Comparison of ENCODE assay signal across 8 cellular contexts in the genomic region with DNA sequence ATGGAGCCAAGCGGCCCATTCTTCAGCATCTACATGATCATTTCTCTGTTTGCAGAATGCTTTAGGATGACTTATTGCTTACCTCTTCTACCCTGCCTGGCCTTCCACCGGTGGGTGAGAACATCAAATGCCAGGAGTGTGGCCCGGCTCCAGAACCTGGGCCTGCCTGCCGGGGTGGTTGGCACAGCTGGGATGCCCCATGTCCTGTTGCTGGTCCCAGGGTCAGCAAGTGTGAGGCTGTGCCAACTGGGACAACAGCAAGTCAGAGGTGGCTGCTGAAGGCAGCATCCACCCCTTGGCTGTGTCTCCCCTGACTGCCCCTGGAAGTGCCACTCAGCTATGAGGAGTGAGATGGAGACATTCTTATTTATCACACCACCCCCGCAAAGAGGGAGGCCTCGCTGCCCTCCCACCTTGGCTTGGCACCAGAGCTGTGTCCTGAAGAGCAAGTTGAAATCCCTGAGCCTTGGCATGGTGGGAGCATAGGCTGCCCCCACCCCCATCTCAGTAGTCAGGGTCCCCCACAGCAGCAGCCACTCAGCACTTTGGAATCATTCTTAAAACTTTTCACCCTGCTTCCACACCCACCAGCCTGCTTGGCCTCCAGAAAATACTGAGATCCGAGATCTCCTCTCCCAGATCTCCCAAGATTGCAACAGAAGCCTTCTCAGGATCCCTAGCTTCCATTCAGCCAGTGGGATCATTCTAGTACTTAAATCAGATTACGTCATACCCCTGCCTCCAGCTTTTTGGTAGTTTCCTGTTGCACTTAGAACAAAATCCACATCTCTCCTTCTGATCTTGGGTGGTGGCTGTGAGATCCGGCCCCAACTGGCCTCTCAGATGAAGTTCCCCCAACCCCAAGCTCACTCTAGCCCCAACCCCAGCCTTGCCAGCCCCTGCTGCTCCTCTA.
DNase-seq lines count a peak whose midpoint lies in the region; ATAC-seq and TF ChIP-seq lines count a peak whose summit lies in the region.

No MANE protein-coding gene starts in this region.

- peak in 1 of 2 donors; percentile 9 for ATAC-seq in activated T-cell treated with anti-CD3 and anti-CD28 coated beads, Interleukin-2, amount 50 U/mL, for 72 hours (replicated peaks in 1 of 2)

- no peak for DNase-seq in activated T-cell treated with anti-CD3 and anti-CD28 coated beads, Interleukin-2, amount 50 U/mL, for 72 hours
- DNase-seq in activated T-cell treated with anti-CD3 and anti-CD28 coated beads, Interleukin-2, amount 50 U/mL, for 48 hours: no peak
- no peak for DNase-seq in activated naive CD8-positive, alpha-beta T cell treated with anti-CD3 and anti-CD28 coated beads for 36 hours
- DNase-seq in immature natural killer cell: peak; percentile 16 to 30 (median 25)
- no peak for DNase-seq in type B pancreatic cell (ENCODE audit: extremely low spot score, unreplicated experiment)
- no peak for DNase-seq in HK-2 (ENCODE audit: unreplicated experiment)
- no peak for DNase-seq in DMS 273 treated with DMSO at 0.1 percent for 48 hours (lab: John Stamatoyannopoulos, UW)
- no peak for DNase-seq in midbrain (lab: John Stamatoyannopoulos, UW)

- H3K4me1 Mint-ChIP-seq in activated T-cell treated with anti-CD3 and anti-CD28 coated beads, Interleukin-2, amount 50 U/mL, for 72 hours (ENCODE audit: low read depth): peaks cover 62% of the 10 kb centered on the region
- H3K4me1 Mint-ChIP-seq in activated naive CD8-positive, alpha-beta T cell treated with anti-CD3 and anti-CD28 coated beads for 36 hours: peaks cover 37% of the 10 kb centered on the region
- H3K4me1 Mint-ChIP-seq in immature natural killer cell (peaks cover 21 to 25% of the 10 kb centered on the region in 2 donors), type B pancreatic cell (ENCODE audit: unreplicated experiment) (peaks cover 62% of the 10 kb centered on the region)

- no peaks in the 10 kb centered on the region for H3K27me3 Mint-ChIP-seq in activated T-cell treated with anti-CD3 and anti-CD28 coated beads, Interleukin-2, amount 50 U/mL, for 72 hours (ENCODE audit: low read depth)
- H3K27me3 Mint-ChIP-seq in activated naive CD8-positive, alpha-beta T cell treated with anti-CD3 and anti-CD28 coated beads for 36 hours: no peaks in the 10 kb centered on the region
- H3K27me3 Mint-ChIP-seq in immature natural killer cell (ENCODE audit: low read depth in 3 of 3) (peaks cover 0 to 2% (median 2%) of the 10 kb centered on the region in 3 donors), type B pancreatic cell (no peaks in the 10 kb centered on the region)

- no peaks in the 10 kb centered on the region for H3K9me3 Mint-ChIP-seq in activated T-cell treated with anti-CD3 and anti-CD28 coated beads, Interleukin-2, amount 50 U/mL, for 72 hours
- H3K9me3 Mint-ChIP-seq in activated naive CD8-positive, alpha-beta T cell treated with anti-CD3 and anti-CD28 coated beads for 36 hours: no peaks in the 10 kb centered on the region
- H3K9me3 Mint-ChIP-seq in immature natural killer cell (peaks cover 0 to 1% (median 0%) of the 10 kb centered on the region in 6 donors), type B pancreatic cell (no peaks in the 10 kb centered on the region)

- H3K27ac Mint-ChIP-seq in activated T-cell treated with anti-CD3 and anti-CD28 coated beads, Interleukin-2, amount 50 U/mL, for 72 hours: peak overlapping the region; percentile 68
- peak overlapping the region; percentile 83 for H3K27ac Mint-ChIP-seq in activated naive CD8-positive, alpha-beta T cell treated with anti-CD3 and anti-CD28 coated beads for 36 hours
- H3K27ac Mint-ChIP-seq in immature natural killer cell (peak overlapping the region; percentile 9 to 92 (median 72)), type B pancreatic cell (peak overlapping the region; percentile 81)

- no peak for TF ChIP-seq CTCF in type B pancreatic cell (conservative IDR thresholded peaks at IDR 0.05)

- H3K4me3 Mint-ChIP-seq in activated T-cell treated with anti-CD3 and anti-CD28 coated beads, Interleukin-2, amount 50 U/mL, for 72 hours: peak overlapping the region; percentile 29 to 49
- H3K4me3 Mint-ChIP-seq in activated naive CD8-positive, alpha-beta T cell treated with anti-CD3 and anti-CD28 coated beads for 36 hours: no peak overlapping the region
- peak overlapping the region in 3 of 5 donors; percentile 16 to 32 (median 28) for H3K4me3 Mint-ChIP-seq in immature natural killer cell
- H3K4me3 Mint-ChIP-seq in type B pancreatic cell: peak overlapping the region; percentile 78

- H3K36me3 Mint-ChIP-seq in activated T-cell treated with anti-CD3 and anti-CD28 coated beads, Interleukin-2, amount 50 U/mL, for 72 hours (ENCODE audit: insufficient read depth in 2 of 2): peaks cover 7 to 16% of the 10 kb centered on the region in 2 donors
- peaks cover 10% of the 10 kb centered on the region for H3K36me3 Mint-ChIP-seq in activated naive CD8-positive, alpha-beta T cell treated with anti-CD3 and anti-CD28 coated beads for 36 hours
- H3K36me3 Mint-ChIP-seq in immature natural killer cell: peaks cover 5 to 28% (median 15%) of the 10 kb centered on the region in 3 donors
- peaks cover 21% of the 10 kb centered on the region for H3K36me3 Mint-ChIP-seq in type B pancreatic cell

Comparison
In these comparisons a context has a peak if more than half of its experiments do, and no peak if none do; other contexts are left out.
1. DNase-seq: peak in immature natural killer cell (3 of 3); none in activated T-cell treated with anti-CD3 and anti-CD28 coated beads, Interleukin-2, amount 50 U/mL, for 72 hours (0 of 2), activated T-cell treated with anti-CD3 and anti-CD28 coated beads, Interleukin-2, amount 50 U/mL, for 48 hours (0 of 2), activated naive CD8-positive, alpha-beta T cell treated with anti-CD3 and anti-CD28 coated beads for 36 hours (single experiment), type B pancreatic cell (single experiment), HK-2 (single experiment), DMS 273 treated with DMSO at 0.1 percent for 48 hours (single experiment) and midbrain (single experiment).
2. Peak in every context shown above with its lines, with median percentiles within 50 percentile points of each other: H3K27ac Mint-ChIP-seq.